Comparison of ENCODE assay signal across 8 cellular contexts in the genomic region with DNA sequence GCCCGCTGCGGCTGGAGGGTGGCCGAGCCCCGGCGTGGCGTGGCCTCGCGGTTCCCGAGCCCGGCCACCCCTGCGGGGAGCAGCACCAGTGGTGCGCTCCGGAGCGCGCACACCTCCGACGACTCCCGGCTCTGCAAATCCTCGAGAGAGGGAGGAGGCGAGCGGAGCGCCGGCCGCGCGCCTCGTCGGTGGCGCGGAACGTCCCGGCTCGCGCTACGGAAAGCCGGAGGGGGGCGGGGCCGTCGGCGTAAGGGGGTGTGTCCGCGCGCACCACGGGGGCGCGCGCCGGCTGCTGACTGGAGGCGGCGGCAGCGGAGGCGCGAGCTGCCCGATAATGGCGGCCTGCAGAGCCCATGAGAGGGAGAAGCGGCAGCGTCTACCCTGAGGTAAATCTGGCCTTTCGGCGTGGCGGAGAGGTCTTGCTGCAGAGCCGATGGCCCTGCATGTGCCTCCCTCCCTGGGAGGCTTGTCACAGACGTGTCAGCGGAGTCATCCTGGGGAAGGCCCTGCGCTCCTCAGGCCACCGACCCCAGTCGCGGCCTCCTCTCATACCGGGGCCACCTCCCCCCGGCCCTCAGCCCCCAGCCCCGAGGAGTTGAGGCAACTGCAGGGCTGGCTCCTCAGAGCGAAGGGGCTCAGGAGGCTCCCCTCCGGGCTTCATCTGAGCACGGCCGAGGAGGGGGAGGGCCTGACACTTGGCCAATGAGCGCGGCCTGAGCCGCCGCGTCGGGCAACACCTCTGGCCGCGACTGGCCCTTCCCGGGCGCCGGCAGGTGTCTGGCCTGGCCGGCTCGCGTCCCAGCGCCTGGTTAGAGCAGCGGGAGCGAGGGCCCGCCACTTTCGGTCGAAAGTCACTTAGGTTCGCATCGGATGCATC.
DNase-seq lines count a peak whose midpoint lies in the region; ATAC-seq lines count a peak whose summit lies in the region.

PDIK1L (plus strand) TSS at position 295 of the 877 bp plus-strand sequence. CDS start 2,485 bp downstream, outside the sequence.

- DNase-seq in AG20443 (ENCODE audit: low spot score) = peak; percentile 98
- peak; percentile 88 for DNase-seq in GM19238 (ENCODE audit: insufficient read length, low spot score)
- DNase-seq in NCI-H510A (lab: John Stamatoyannopoulos, UW) = peak; percentile 91
- DNase-seq in activated CD4-positive, alpha-beta T cell treated with anti-CD3 and anti-CD28 coated beads for 1 hour = peak; percentile 93
- peak; percentile 89 for DNase-seq in cerebellar cortex (ENCODE audit: low spot score)
- peak; percentile 90 for DNase-seq in kidney glomerular epithelial cell (lab: John Stamatoyannopoulos, UW)
- peak; percentile 94 for DNase-seq in stimulated activated CD4-positive, alpha-beta T cell treated with anti-CD3 and anti-CD28 coated beads, Interleukin-15, amount 100 ng/mL, for 24 hours

- peak; percentile 70 for ATAC-seq in HG03439 (IDR thresholded peaks at IDR 0.05; ENCODE audit: unreplicated experiment)

Comparison
In these comparisons a context has a peak if more than half of its experiments do, and no peak if none do; other contexts are left out.
1. Peak in every context shown above with its lines: DNase-seq and ATAC-seq.